15 cellular contexts compared by ENCODE assay signal in genomic region chr13:99648905-99649304, GRCh38. TPM values are rescaled to one million over a fixed set of nuclear protein-coding genes. Genes with fewer than 3 reads are reported as not detected.
DNase-seq lines count a peak whose midpoint lies in the region; ATAC-seq and TF ChIP-seq lines count a peak whose summit lies in the region.
"Had no signal": no experiment of that assay in that cellular context is flagged by ENCODE, and none has a peak within 500 bp of the region (broad histone marks: within the 10 kb centered on the region; RNA-seq: fewer than 3 reads in every experiment).

No MANE protein-coding gene starts in this region.

- H3K36me3 Mint-ChIP-seq in brain = no peaks in the 10 kb centered on the region
- H3K36me3 Mint-ChIP-seq: CD8-positive, alpha-beta memory T cell had no signal

- intact Hi-C loops in testis (cut with DNase I; ENCODE audit: low total_unique reads) = no loop called here

- 74 to 79% methylated on average over 4 of the region's 4 CpGs for WGBS in testis, 2 donors

- H3K4me1 Mint-ChIP-seq in brain = peaks cover 19% of the 10 kb centered on the region
- H3K4me1 Mint-ChIP-seq: CD8-positive, alpha-beta memory T cell had no signal

- no peak overlapping the region; a peak in 1 of 22 replicates for H3K9ac ChIP-seq in BLaER1 treated with 17β-estradiol and CSF1 and Interleukin-3, amounts not matched to agents 10 nM and 100 nM

- no peaks in the 10 kb centered on the region for H3K9me3 ChIP-seq in BLaER1 treated with 17β-estradiol and CSF1 and Interleukin-3, amounts not matched to agents 10 nM and 100 nM (replicated peaks in 1 of 11)
- no peaks in the 10 kb centered on the region for H3K9me3 ChIP-seq in testis

- H3K27ac Mint-ChIP-seq in brain = peak overlapping the region; percentile 12 to 75 (median 39)
- H3K27ac Mint-ChIP-seq: CD8-positive, alpha-beta memory T cell; H9 had no signal

- peaks cover 2% of the 10 kb centered on the region for H3K27me3 Mint-ChIP-seq in brain
- H3K27me3 Mint-ChIP-seq: CD4-positive, CD25-positive, alpha-beta regulatory T cell; CD8-positive, alpha-beta memory T cell had no signal

- no peak for TF ChIP-seq POLR2A in testis (IDR thresholded peaks at IDR 0.05)

- H3K4me2 ChIP-seq in BLaER1 treated with 17β-estradiol and CSF1 and Interleukin-3, amounts not matched to agents 10 nM and 100 nM = peak overlapping the region in 8 of 11 experiments; percentile 1 to 62 (median 39); a peak in 11 of 22 replicates

- no peaks in the 10 kb centered on the region for H3K27me3 ChIP-seq in BLaER1 treated with 17β-estradiol and CSF1 and Interleukin-3, amounts not matched to agents 10 nM and 100 nM
- H3K27me3 ChIP-seq in testis = no peaks in the 10 kb centered on the region

- peak; percentile 81 for DNase-seq in NCI-H1694 (lab: John Stamatoyannopoulos, UW)
- no peak for DNase-seq in DMS53 treated with DMSO at 0.1 percent for 48 hours (lab: John Stamatoyannopoulos, UW; ENCODE audit: unreplicated experiment)
- no peak for DNase-seq in testis
- DNase-seq: 8988T; CD4-positive, CD25-positive, alpha-beta regulatory T cell; CD8-positive, alpha-beta memory T cell; COR-L47; DMS 273 treated with DMSO at 0.1 percent for 48 hours; DMS53; GDM1; H9 had no signal

- H4K20me1 ChIP-seq in BLaER1 treated with 17β-estradiol and CSF1 and Interleukin-3, amounts not matched to agents 10 nM and 100 nM = no peaks in the 10 kb centered on the region

- no peaks in the 10 kb centered on the region for H3K36me3 ChIP-seq in BLaER1 treated with 17β-estradiol and CSF1 and Interleukin-3, amounts not matched to agents 10 nM and 100 nM
- no peaks in the 10 kb centered on the region for H3K36me3 ChIP-seq in testis (ENCODE audit: low read depth, missing control alignments)

- H3K4me3 ChIP-seq in BLaER1 treated with 17β-estradiol and CSF1 and Interleukin-3, amounts not matched to agents 10 nM and 100 nM = no peak overlapping the region
- H3K4me3 ChIP-seq in testis = no peak overlapping the region

- TF ChIP-seq CTCF in brain (conservative IDR thresholded peaks at IDR 0.05) (no peak), testis (IDR thresholded peaks at IDR 0.05) (no peak)

- peaks cover 0 to 11% (median 9%) of the 10 kb centered on the region in 10 experiments; a peak in 11 of 20 replicates for H3K4me1 ChIP-seq in BLaER1 treated with 17β-estradiol and CSF1 and Interleukin-3, amounts not matched to agents 10 nM and 100 nM
- peaks cover 5% of the 10 kb centered on the region for H3K4me1 ChIP-seq in testis

- ATAC-seq in GM21723 (IDR thresholded peaks at IDR 0.05; ENCODE audit: unreplicated experiment) (no peak), HG03175 (IDR thresholded peaks at IDR 0.05; ENCODE audit: unreplicated experiment) (no peak)

- peak overlapping the region in 1 of 5 experiments; percentile 17 for H3K4me3 Mint-ChIP-seq in brain
- H3K4me3 Mint-ChIP-seq: CD4-positive, CD25-positive, alpha-beta regulatory T cell; CD8-positive, alpha-beta memory T cell; H9 had no signal

- H3K27ac ChIP-seq in BLaER1 treated with 17β-estradiol and CSF1 and Interleukin-3, amounts not matched to agents 10 nM and 100 nM = no peak overlapping the region
- H3K27ac ChIP-seq in testis = no peak overlapping the region

- no peaks in the 10 kb centered on the region for H3K9me3 Mint-ChIP-seq in brain
- H3K9me3 Mint-ChIP-seq: CD8-positive, alpha-beta memory T cell; H9 had no signal

RNA-seq across cellular contexts. Expression of gene CLYBL, which starts 42.4 kb away (rescaled TPM):
- 9.5 TPM for polyA plus RNA-seq in brain (ENCODE audit: insufficient read depth, low read depth, low replicate concordance)
- total RNA-seq in testis = 10 to 100 TPM; 21.5 to 22.7 TPM
- polyA plus RNA-seq in testis (ENCODE audit: insufficient read depth, low read depth, low replicate concordance) = 15.4 TPM
